17 cellular contexts compared by ENCODE assay signal in the genomic region with DNA sequence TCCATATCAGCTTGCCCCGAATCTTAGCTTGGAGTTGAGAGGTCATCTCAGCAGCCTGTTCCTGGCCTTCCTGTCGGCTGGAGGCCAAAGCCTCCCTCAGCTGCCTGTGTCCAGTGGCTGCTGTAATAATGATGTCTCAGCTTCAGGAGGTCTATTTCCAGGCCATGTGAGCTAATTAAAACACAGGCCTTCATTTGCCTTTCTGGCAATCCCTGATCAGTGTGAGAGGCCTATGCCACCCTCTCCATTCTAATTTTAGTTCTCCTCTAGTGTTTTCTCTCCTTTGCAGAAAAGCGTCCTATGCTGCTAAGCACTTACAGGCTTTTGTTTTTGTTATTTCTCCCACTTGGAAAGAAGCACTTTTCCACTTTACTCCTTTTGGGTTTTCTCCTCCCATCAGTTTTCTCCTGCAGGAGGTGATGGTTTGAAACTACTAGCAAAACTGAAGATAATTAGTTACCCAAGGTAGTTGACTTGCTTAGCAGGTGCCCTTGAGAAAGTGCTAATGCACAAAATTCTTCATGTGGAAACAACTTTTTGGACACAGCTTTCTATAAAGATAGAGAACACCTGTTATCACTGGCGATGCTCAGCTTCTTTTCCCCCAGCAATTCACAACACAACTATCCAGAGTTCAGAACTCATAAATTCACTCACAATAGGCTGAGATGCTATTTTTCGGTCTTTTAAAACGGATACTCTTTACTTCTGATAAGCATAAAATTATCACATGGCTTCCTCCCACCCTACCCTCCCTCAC.
A peak's percentile ranks its signal among the peaks of the same experiment; 100 is the strongest.
DNase-seq lines count a peak whose midpoint lies in the region; ATAC-seq, FAIRE-seq and TF ChIP-seq lines count a peak whose summit lies in the region.
"Had no signal": no experiment of that assay in that cellular context is flagged by ENCODE, and none has a peak within 500 bp of the region (broad histone marks: within the 10 kb centered on the region; RNA-seq: fewer than 3 reads in every experiment).

No MANE protein-coding gene starts in this region.

- no peak for DNase-seq in GM18507 (ENCODE audit: extremely low spot score, insufficient read length, low read depth)
- peak; percentile 93 for DNase-seq in OCI-LY7 (ENCODE audit: low spot score)
- peak; percentile 85 for DNase-seq in cerebellar cortex (ENCODE audit: low spot score)
- DNase-seq in aorta, result no peak
- no peak for DNase-seq in activated CD4-positive, alpha-beta T cell treated with anti-CD3 and anti-CD28 coated beads, Interleukin-2, amount 10 ng/mL, durations not matched to agents 24 days and 14 days
- DNase-seq in activated naive CD4-positive, alpha-beta T cell treated with anti-CD3 and anti-CD28 coated beads, Interleukin-2, amount 50 U/mL, for 16 hours, result no peak
- DNase-seq in H54 (ENCODE audit: insufficient read length, low spot score), result no peak
- DNase-seq: CD8-positive, alpha-beta memory T cell; DMS79; EL; GDM1; GOT3; IMR-90; KBM-7 had no signal

- no peaks in the 10 kb centered on the region for H3K27me3 ChIP-seq in aorta (ENCODE audit: control insufficient read depth in 1 of 2, insufficient read depth in 2 of 2, low read length in 1 of 2)

- CTCF ChIA-PET in OCI-LY7 (lab: Charles Lee; ENCODE audit: unreplicated experiment), result interaction anchor here (1.0 to 1.9 kb wide), 3 partner anchors 10 to 267 kb away, joined by 4 to 8 read pairs (median 6); no protein-coding TSS in a partner anchor

- H3K27ac ChIP-seq in OCI-LY7 (ENCODE audit: low read depth, low read length, poor library complexity, severe bottlenecking) (peak overlapping the region; percentile 99), aorta (ENCODE audit: low read depth in 1 of 2, low read length in 2 of 2) (peak overlapping the region; percentile 18 to 58)
- H3K27ac ChIP-seq: A549 had no signal

- peak overlapping the region; percentile 57 for H3K4me2 ChIP-seq in OCI-LY7 (ENCODE audit: low read length)
- H3K4me2 ChIP-seq: A549 had no signal

- no peak for ATAC-seq in aorta (ENCODE audit: low FRiP score)
- no peak for ATAC-seq in HG02981 (IDR thresholded peaks at IDR 0.05; ENCODE audit: unreplicated experiment)
- ATAC-seq: A549 had no signal

- no peaks in the 10 kb centered on the region for H4K20me1 ChIP-seq in OCI-LY7 (ENCODE audit: insufficient read depth, low read length)

- H3K9me2 ChIP-seq in OCI-LY7 (ENCODE audit: insufficient read depth, low read length), result no peaks in the 10 kb centered on the region

- no peak for TF ChIP-seq CTCF in OCI-LY7 (conservative IDR thresholded peaks at IDR 0.05; ENCODE audit: low read length)

- POLR2A ChIA-PET in OCI-LY7 (lab: Charles Lee), result interaction anchor here (0.6 to 2.1 kb wide), 23 partner anchors 10 to 374 kb away, joined by 3 to 8 read pairs (median 4); no protein-coding TSS in a partner anchor

- H3K4me3 ChIP-seq in OCI-LY7 (ENCODE audit: low read depth, low read length, poor library complexity, severe bottlenecking) (peak overlapping the region; percentile 10), aorta (ENCODE audit: low read length in 2 of 2) (no peak overlapping the region)
- H3K4me3 ChIP-seq: A549, HAP-1 had no signal

- H3K4me1 ChIP-seq in OCI-LY7 (ENCODE audit: insufficient read depth, low read length, poor library complexity, severe bottlenecking), result peaks cover 87% of the 10 kb centered on the region
- peaks cover 0 to 2% of the 10 kb centered on the region in 2 donors for H3K4me1 ChIP-seq in aorta (ENCODE audit: control insufficient read depth in 1 of 2, insufficient read depth in 2 of 2, low read length in 2 of 2)
- H3K4me1 ChIP-seq: A549, HAP-1 had no signal

- FAIRE-seq in GM18507 (lab: Jason Lieb, UNC) (peak; percentile 26), H54 (lab: Jason Lieb, UNC) (no peak)
- FAIRE-seq: A549 had no signal

- H3K36me3 ChIP-seq in OCI-LY7 (ENCODE audit: insufficient read depth, low read length) (peaks cover 74% of the 10 kb centered on the region), aorta (ENCODE audit: control insufficient read depth in 1 of 2, insufficient read depth in 2 of 2, low read length in 1 of 2) (no peaks in the 10 kb centered on the region)
- H3K36me3 ChIP-seq: HAP-1 had no signal

- no peaks in the 10 kb centered on the region for H3K27me3 Mint-ChIP-seq in activated CD4-positive, alpha-beta T cell treated with anti-CD3 and anti-CD28 coated beads, Interleukin-2, amount 10 ng/mL, durations not matched to agents 24 days and 14 days
- H3K27me3 Mint-ChIP-seq: CD8-positive, alpha-beta memory T cell had no signal

- no peaks in the 10 kb centered on the region for H3K4me1 Mint-ChIP-seq in activated CD4-positive, alpha-beta T cell treated with anti-CD3 and anti-CD28 coated beads, Interleukin-2, amount 10 ng/mL, durations not matched to agents 24 days and 14 days
- H3K4me1 Mint-ChIP-seq: CD8-positive, alpha-beta memory T cell had no signal

- intact Hi-C loops in OCI-LY7 (cut with micrococcal nuclease; ENCODE audit: unreplicated experiment) (loop anchor here (1.0 to 5.0 kb wide), 9 partner anchors 57 to 875 kb away; a partner anchor contains a TSS), aorta (cut with DNase I) (loop anchor here in 1 of 2 donors (5.0 kb wide), 1 partner anchor 375 kb away; no protein-coding TSS in a partner anchor)
- intact Hi-C loops in activated CD4-positive, alpha-beta T cell treated with anti-CD3 and anti-CD28 coated beads, Interleukin-2, amount 10 ng/mL, durations not matched to agents 24 days and 14 days (cut with micrococcal nuclease), result no loop called here

- no peaks in the 10 kb centered on the region for H3K79me2 ChIP-seq in OCI-LY7 (ENCODE audit: insufficient read depth, low read depth, low read length)

- no peak overlapping the region for H3K4me3 Mint-ChIP-seq in activated CD4-positive, alpha-beta T cell treated with anti-CD3 and anti-CD28 coated beads, Interleukin-2, amount 10 ng/mL, durations not matched to agents 24 days and 14 days
- H3K4me3 Mint-ChIP-seq: CD8-positive, alpha-beta memory T cell had no signal

- peak overlapping the region; percentile 39; the same call in 1 of the 2 replicates for H2AFZ ChIP-seq in OCI-LY7 (ENCODE audit: low read length)

- 66 to 67% methylated on average over 6 of the region's 6 CpGs for WGBS in aorta, 2 donors

- H3K9me3 Mint-ChIP-seq in activated CD4-positive, alpha-beta T cell treated with anti-CD3 and anti-CD28 coated beads, Interleukin-2, amount 10 ng/mL, durations not matched to agents 24 days and 14 days, result no peaks in the 10 kb centered on the region

- BruUV-seq in OCI-LY7 (replicated peaks; lab: Mats Ljungman, UMichigan), result no TSS peak

- no peak for TF ChIP-seq POLR2A in H54 (IDR thresholded peaks at IDR 0.05; ENCODE audit: low read depth, low read length)

- H3K9me3 ChIP-seq in OCI-LY7 (ENCODE audit: low read length) (peaks cover 56% of the 10 kb centered on the region), aorta (ENCODE audit: control insufficient read depth, low read length) (no peaks in the 10 kb centered on the region)
- H3K9me3 ChIP-seq: A549, HAP-1 had no signal

- H3K27ac Mint-ChIP-seq in activated CD4-positive, alpha-beta T cell treated with anti-CD3 and anti-CD28 coated beads, Interleukin-2, amount 10 ng/mL, durations not matched to agents 24 days and 14 days, result no peak overlapping the region
- H3K27ac Mint-ChIP-seq: CD8-positive, alpha-beta memory T cell had no signal

- H3K36me3 Mint-ChIP-seq in activated CD4-positive, alpha-beta T cell treated with anti-CD3 and anti-CD28 coated beads, Interleukin-2, amount 10 ng/mL, durations not matched to agents 24 days and 14 days (ENCODE audit: low read depth), result no peaks in the 10 kb centered on the region
- H3K36me3 Mint-ChIP-seq: CD8-positive, alpha-beta memory T cell had no signal

Comparison
In these comparisons a context has a peak if more than half of its experiments do, and no peak if none do; other contexts are left out.
1. DNase-seq: peak in OCI-LY7 (single experiment) and cerebellar cortex (single experiment); none in GM18507 (single experiment), aorta (0 of 2), activated CD4-positive, alpha-beta T cell treated with anti-CD3 and anti-CD28 coated beads, Interleukin-2, amount 10 ng/mL, durations not matched to agents 24 days and 14 days (single experiment), activated naive CD4-positive, alpha-beta T cell treated with anti-CD3 and anti-CD28 coated beads, Interleukin-2, amount 50 U/mL, for 16 hours (single experiment) and H54 (single experiment).